Comparison of ENCODE assay signal across 9 cellular contexts in the genomic region with DNA sequence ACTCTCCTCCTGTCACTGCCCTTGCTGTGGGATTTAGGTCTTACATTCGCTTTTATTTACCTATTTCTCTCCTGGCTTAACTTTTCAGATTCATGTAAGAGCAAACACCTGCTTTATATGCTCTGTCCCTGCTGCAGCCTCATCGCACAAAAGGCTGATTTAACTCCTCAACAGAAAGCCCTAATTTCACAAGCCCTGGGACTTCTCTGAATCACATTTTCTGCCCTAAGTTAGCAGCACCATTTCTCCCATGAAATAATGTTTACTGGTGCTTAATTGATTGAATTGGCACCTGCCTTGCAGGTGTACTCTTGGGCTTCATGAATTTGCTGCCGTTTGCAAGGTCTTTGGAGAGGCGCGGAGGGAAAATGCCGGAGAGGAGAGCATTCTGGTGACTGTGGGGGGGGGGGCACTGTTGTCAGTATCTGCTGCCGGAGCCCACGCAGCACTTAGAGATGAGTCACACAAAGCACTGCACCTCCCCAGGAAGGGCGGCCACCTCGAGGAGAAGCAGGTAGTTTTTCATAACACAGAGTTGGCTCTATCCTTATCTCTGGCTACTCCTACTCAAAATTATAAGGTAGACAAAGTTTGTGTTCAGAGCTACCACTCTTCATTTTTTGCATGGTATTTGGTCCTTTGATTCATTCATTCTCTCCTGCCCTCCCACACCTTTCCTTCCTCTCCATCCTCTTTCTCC.
A peak's percentile ranks its signal among the peaks of the same experiment; 100 is the strongest.
DNase-seq lines count a peak whose midpoint lies in the region; ATAC-seq and TF ChIP-seq lines count a peak whose summit lies in the region.
"Had no signal": no experiment of that assay in that cellular context is flagged by ENCODE, and none has a peak within 500 bp of the region (broad histone marks: within the 10 kb centered on the region; RNA-seq: fewer than 3 reads in every experiment).

No MANE protein-coding gene starts in this region.

- ATAC-seq in body of pancreas: peak; percentile 46
- no peak for ATAC-seq in GM21423 (IDR thresholded peaks at IDR 0.05; ENCODE audit: unreplicated experiment)

- H3K36me3 ChIP-seq in body of pancreas (replicated peaks in 1 of 2; ENCODE audit: insufficient read depth in 1 of 2, low read depth in 2 of 2) (no peaks in the 10 kb centered on the region), neural progenitor cell (no peaks in the 10 kb centered on the region), A673 (ENCODE audit: insufficient read depth, low read length, poor library complexity, severe bottlenecking) (no peaks in the 10 kb centered on the region)
- H3K36me3 ChIP-seq: spleen had no signal

- peak overlapping the region; percentile 26 for H3K27ac Mint-ChIP-seq in neural progenitor cell

- peak; percentile 36 for DNase-seq in DMS53 treated with DMSO at 0.1 percent for 48 hours (lab: John Stamatoyannopoulos, UW; ENCODE audit: unreplicated experiment)
- peak; percentile 9 for DNase-seq in NCI-H1436 treated with DMSO at 0.1 percent for 48 hours (lab: John Stamatoyannopoulos, UW)
- peak in 3 of 4 donors; percentile 18 to 34 (median 24) for DNase-seq in body of pancreas
- DNase-seq in neural progenitor cell (ENCODE audit: low spot score): peak; percentile 27
- no peak for DNase-seq in A673 (ENCODE audit: low spot score)
- no peak for DNase-seq in activated CD8-positive, alpha-beta memory T cell treated with anti-CD3 and anti-CD28 coated beads for 24 hours
- DNase-seq in hepatic stellate cell (ENCODE audit: low spot score): no peak
- DNase-seq: spleen had no signal

- H4K20me1 ChIP-seq in neural progenitor cell (ENCODE audit: low read depth): no peaks in the 10 kb centered on the region

- no peak for TF ChIP-seq CTCF in body of pancreas (IDR thresholded peaks at IDR 0.05)
- TF ChIP-seq CTCF in neural progenitor cell (IDR thresholded peaks at IDR 0.05): no peak
- TF ChIP-seq CTCF in A673 (conservative IDR thresholded peaks at IDR 0.05; ENCODE audit: low read depth, low read length): no peak

- no peak for TF ChIP-seq POLR2A in body of pancreas (IDR thresholded peaks at IDR 0.05)

- H3K79me2 ChIP-seq in neural progenitor cell (ENCODE audit: low read depth): no peaks in the 10 kb centered on the region

- intact Hi-C loops in body of pancreas (cut with DNase I): no loop called here
- intact Hi-C loops in A673 (cut with micrococcal nuclease; ENCODE audit: unreplicated experiment): no loop called here

- H3K27me3 ChIP-seq in body of pancreas (no peaks in the 10 kb centered on the region), neural progenitor cell (no peaks in the 10 kb centered on the region), A673 (replicated peaks; ENCODE audit: insufficient read depth, low read depth, low read length, poor library complexity) (no peaks in the 10 kb centered on the region)
- H3K27me3 ChIP-seq: spleen had no signal

- H3K4me1 ChIP-seq in body of pancreas (peaks cover 6% of the 10 kb centered on the region), neural progenitor cell (peaks cover 24% of the 10 kb centered on the region), A673 (ENCODE audit: insufficient read depth, low read length, poor library complexity, severe bottlenecking) (peaks cover 4% of the 10 kb centered on the region)
- H3K4me1 ChIP-seq: spleen had no signal

- no peak overlapping the region for H3K9ac ChIP-seq in neural progenitor cell

- POLR2A ChIA-PET in A673 (lab: Charles Lee; ENCODE audit: low non-redundant PET): no interaction called here

- peak overlapping the region; percentile 51 for H3K4me2 ChIP-seq in neural progenitor cell

- H2AFZ ChIP-seq in neural progenitor cell (replicated peaks): peak overlapping the region; percentile 81

- H3K4me3 ChIP-seq in body of pancreas: no peak overlapping the region
- no peak overlapping the region for H3K4me3 ChIP-seq in neural progenitor cell
- no peak overlapping the region for H3K4me3 ChIP-seq in A673 (ENCODE audit: low read depth, low read length, poor library complexity, severe bottlenecking)
- H3K4me3 ChIP-seq: spleen had no signal

- H3K9me3 Mint-ChIP-seq in neural progenitor cell: peaks cover 2% of the 10 kb centered on the region

- H3K27ac ChIP-seq in body of pancreas (peak overlapping the region in 1 of 4 donors; percentile 0), neural progenitor cell (no peak overlapping the region), A673 (ENCODE audit: low read depth, low read length, poor library complexity, severe bottlenecking) (no peak overlapping the region)
- H3K27ac ChIP-seq: spleen had no signal

- H3K4me1 Mint-ChIP-seq in neural progenitor cell: peaks cover 24% of the 10 kb centered on the region

- 22 to 36% methylated on average over 10 of the region's 10 CpGs for WGBS in body of pancreas, 2 donors

- H3K27me3 Mint-ChIP-seq in neural progenitor cell (ENCODE audit: insufficient read depth, low read depth): peaks cover 5% of the 10 kb centered on the region

- no peaks in the 10 kb centered on the region for H3F3A ChIP-seq in neural progenitor cell (ENCODE audit: low read depth)

- H3K36me3 Mint-ChIP-seq in neural progenitor cell: no peaks in the 10 kb centered on the region

- no peak overlapping the region for H3K4me3 Mint-ChIP-seq in neural progenitor cell

- no TSS peak for BruUV-seq in A673 (replicated peaks; lab: Mats Ljungman, UMichigan)

- CTCF ChIA-PET in A673 (lab: Charles Lee): no interaction called here

- H3K9me3 ChIP-seq in body of pancreas (no peaks in the 10 kb centered on the region), neural progenitor cell (ENCODE audit: low read depth) (no peaks in the 10 kb centered on the region), A673 (ENCODE audit: low read depth, low read length, poor library complexity, severe bottlenecking) (no peaks in the 10 kb centered on the region)
- H3K9me3 ChIP-seq: spleen had no signal

Comparison
In these comparisons a context has a peak if more than half of its experiments do, and no peak if none do; other contexts are left out.
1. DNase-seq: peak in DMS53 treated with DMSO at 0.1 percent for 48 hours (single experiment), NCI-H1436 treated with DMSO at 0.1 percent for 48 hours (single experiment), body of pancreas (3 of 4) and neural progenitor cell (single experiment); none in A673 (single experiment), activated CD8-positive, alpha-beta memory T cell treated with anti-CD3 and anti-CD28 coated beads for 24 hours (single experiment) and hepatic stellate cell (single experiment).